Comparison of ENCODE assay signal across 12 cellular contexts in genomic region chr22:45469573-45470383, GRCh38. TPM values are rescaled to one million over a fixed set of nuclear protein-coding genes. Genes with fewer than 3 reads are reported as not detected.
DNase-seq lines count a peak whose midpoint lies in the region; ATAC-seq, FAIRE-seq and TF ChIP-seq lines count a peak whose summit lies in the region.
"Had no signal": no experiment of that assay in that cellular context is flagged by ENCODE, and none has a peak within 500 bp of the region (broad histone marks: within the 10 kb centered on the region; RNA-seq: fewer than 3 reads in every experiment).

No MANE protein-coding gene starts in this region.

- H3K9ac ChIP-seq in keratinocyte (ENCODE audit: control insufficient read depth, extremely low read depth, insufficient read depth, low read length), result peak overlapping the region; percentile 57

- peaks cover 4% of the 10 kb centered on the region for H3K36me3 Mint-ChIP-seq in brain
- no peaks in the 10 kb centered on the region for H3K36me3 Mint-ChIP-seq in activated CD4-positive, alpha-beta memory T cell treated with anti-CD3 and anti-CD28 coated beads for 36 hours

- H3K9me3 ChIP-seq in keratinocyte (ENCODE audit: control insufficient read depth, low read depth, low read length) (no peaks in the 10 kb centered on the region), uterus (no peaks in the 10 kb centered on the region)

- no peaks in the 10 kb centered on the region for H3K79me2 ChIP-seq in keratinocyte (ENCODE audit: control insufficient read depth, insufficient read depth, low read length)

- peak overlapping the region; percentile 91 for H3K4me2 ChIP-seq in keratinocyte (ENCODE audit: control insufficient read depth, extremely low read depth, insufficient read depth, low read depth, low read length)

- H3K4me1 ChIP-seq in keratinocyte (ENCODE audit: control insufficient read depth, extremely low read depth, insufficient read depth, low read length) (peaks cover 20% of the 10 kb centered on the region), uterus (no peaks in the 10 kb centered on the region)

- CTCF ChIA-PET in activated CD4-positive, alpha-beta memory T cell treated with anti-CD3 and anti-CD28 coated beads for 36 hours (lab: Charles Lee), result no interaction called here

- no peak for TF ChIP-seq POLR2A in uterus (IDR thresholded peaks at IDR 0.05)

- dilution Hi-C loops in keratinocyte (cut with MboI; ENCODE audit: extremely low pct_ligation_motif_present, low sequenced_read_pairs), result no loop called here

- H3K27me3 Mint-ChIP-seq in brain, result peaks cover 3% of the 10 kb centered on the region
- peaks cover 4% of the 10 kb centered on the region for H3K27me3 Mint-ChIP-seq in activated CD4-positive, alpha-beta memory T cell treated with anti-CD3 and anti-CD28 coated beads for 36 hours

- H3K4me1 Mint-ChIP-seq in brain, result peaks cover 47% of the 10 kb centered on the region
- no peaks in the 10 kb centered on the region for H3K4me1 Mint-ChIP-seq in activated CD4-positive, alpha-beta memory T cell treated with anti-CD3 and anti-CD28 coated beads for 36 hours (ENCODE audit: low read depth)

- H3K36me3 ChIP-seq in keratinocyte (ENCODE audit: control insufficient read depth in 2 of 2, extremely low read depth in 1 of 2, insufficient read depth in 2 of 2, low read length in 2 of 2) (no peaks in the 10 kb centered on the region), uterus (no peaks in the 10 kb centered on the region)

- H3K9me1 ChIP-seq in keratinocyte (ENCODE audit: control insufficient read depth, extremely low read depth, insufficient read depth, low read length), result no peaks in the 10 kb centered on the region

- H3K27ac Mint-ChIP-seq in brain, result peak overlapping the region; percentile 38 to 91 (median 79)
- no peak overlapping the region for H3K27ac Mint-ChIP-seq in activated CD4-positive, alpha-beta memory T cell treated with anti-CD3 and anti-CD28 coated beads for 36 hours

- ATAC-seq in Right ventricle myocardium inferior (peak; percentile 43), GM18519 (IDR thresholded peaks at IDR 0.05; ENCODE audit: low FRiP score, unreplicated experiment) (no peak), HG02571 (IDR thresholded peaks at IDR 0.05; ENCODE audit: unreplicated experiment) (no peak)

- peak overlapping the region in 2 of 3 experiments; percentile 49 to 50 for H3K4me3 ChIP-seq in keratinocyte (ENCODE audit: control insufficient read depth in 2 of 3, extremely low read depth in 1 of 3, insufficient read depth in 2 of 3, low read depth in 1 of 3, low read length in 3 of 3)
- no peak overlapping the region for H3K4me3 ChIP-seq in uterus

- POLR2A ChIA-PET in activated CD4-positive, alpha-beta memory T cell treated with anti-CD3 and anti-CD28 coated beads for 36 hours (lab: Charles Lee), result no interaction called here

- TF ChIP-seq CTCF in brain (conservative IDR thresholded peaks at IDR 0.05) (no peak), keratinocyte (optimal IDR thresholded peaks at IDR 0.05 in 1 of 3, IDR thresholded peaks at IDR 0.05 in 1 of 3, conservative IDR thresholded peaks at IDR 0.05 in 1 of 3; ENCODE audit: extremely low read depth in 1 of 3, insufficient read depth in 2 of 3, low read length in 3 of 3) (no peak), uterus (IDR thresholded peaks at IDR 0.05) (no peak)

- H3K27me3 ChIP-seq in keratinocyte (ENCODE audit: control insufficient read depth, extremely low read depth, insufficient read depth, low read length), result no peaks in the 10 kb centered on the region
- no peaks in the 10 kb centered on the region for H3K27me3 ChIP-seq in uterus

- DNase-seq in Right ventricle myocardium inferior (ENCODE audit: missing footprints), result no peak
- DNase-seq in cardiac septum (ENCODE audit: low spot score), result no peak
- DNase-seq in keratinocyte (ENCODE audit: low read depth, low spot score), result peak; percentile 46
- DNase-seq in uterus, result peak in 1 of 2 donors; percentile 12
- no peak for DNase-seq in activated CD4-positive, alpha-beta memory T cell treated with anti-CD3 and anti-CD28 coated beads for 36 hours
- DNase-seq: activated naive CD4-positive, alpha-beta T cell treated with anti-CD3 and anti-CD28 coated beads, Interleukin-2, amount 50 U/mL, for 16 hours; NCI-H2227 treated with DMSO at 0.1 percent for 48 hours had no signal

- intact Hi-C loops in Right ventricle myocardium inferior (cut with DNase I) (no loop called here), cardiac septum (cut with DNase I) (no loop called here), uterus (cut with DNase I; ENCODE audit: low total_unique reads) (no loop called here)
- intact Hi-C loops in activated CD4-positive, alpha-beta memory T cell treated with anti-CD3 and anti-CD28 coated beads for 36 hours (cut with micrococcal nuclease), result no loop called here

- no peaks in the 10 kb centered on the region for H4K20me1 ChIP-seq in keratinocyte (ENCODE audit: control insufficient read depth, extremely low read depth, insufficient read depth, low read length)

- H3K4me3 Mint-ChIP-seq in brain, result peak overlapping the region in 4 of 5 experiments; percentile 5 to 30 (median 12)
- H3K4me3 Mint-ChIP-seq in activated CD4-positive, alpha-beta memory T cell treated with anti-CD3 and anti-CD28 coated beads for 36 hours, result no peak overlapping the region

- H3K9me3 Mint-ChIP-seq in brain, result peaks cover 19 to 26% (median 21%) of the 10 kb centered on the region in 5 experiments
- peaks cover 6% of the 10 kb centered on the region for H3K9me3 Mint-ChIP-seq in activated CD4-positive, alpha-beta memory T cell treated with anti-CD3 and anti-CD28 coated beads for 36 hours

- peak; percentile 94 for FAIRE-seq in keratinocyte (lab: Jason Lieb, UNC)
- FAIRE-seq: endothelial cell of umbilical vein, TTC549 had no signal

- H3K27ac ChIP-seq in keratinocyte (ENCODE audit: control insufficient read depth, insufficient read depth, low read length) (peak overlapping the region; percentile 72), uterus (peak overlapping the region; percentile 75 to 78)

- peak overlapping the region; percentile 47 for H2AFZ ChIP-seq in keratinocyte (ENCODE audit: control insufficient read depth, low read length)

RNA-seq across cellular contexts. Expression of gene FBLN1, which starts 32.9 kb away (rescaled TPM):
- total RNA-seq in Right ventricle myocardium inferior (113 TPM), cardiac septum (70.1 TPM), uterus (100 to 1,000 TPM; 388 to 644 (median 479) TPM)
- polyA plus RNA-seq in brain (ENCODE audit: insufficient read depth, low read depth, low replicate concordance) (135 TPM), keratinocyte (9.7 to 24.4 TPM (median 13.7 TPM) in 3 replicates)
- 12.4 TPM for polyA plus RNA-seq in keratinocyte (2011; ENCODE audit: low read depth)
- 7.2 and 13.8 TPM in 2 replicates for polyA plus RNA-seq in keratinocyte (2011; cell fraction: cytosol; rRNA removed)
- polyA plus RNA-seq in keratinocyte (2011; cell fraction: nucleus; rRNA removed), result 16.0 and 18.5 TPM in 2 replicates
- polyA plus RNA-seq in keratinocyte (2012; ENCODE audit: low replicate concordance), result 15.2 and 35.7 TPM in 2 replicates
- 13.9 to 37.6 TPM (median 14.2 TPM) in 3 replicates for polyA minus RNA-seq in keratinocyte
- polyA minus RNA-seq in keratinocyte (2011; cell fraction: cytosol; rRNA and poly(A)+ RNA removed), result 25.9 TPM
- 18.0 and 22.1 TPM in 2 replicates for polyA minus RNA-seq in keratinocyte (2011; cell fraction: nucleus; rRNA and poly(A)+ RNA removed)
- total RNA-seq in activated CD4-positive, alpha-beta memory T cell treated with anti-CD3 and anti-CD28 coated beads for 36 hours, result not detected

RNA-seq across cellular contexts. Expression of gene RIBC2, which starts 56.3 kb away (rescaled TPM):
- total RNA-seq in Right ventricle myocardium inferior (0.51 TPM), cardiac septum (not detected), uterus (1 to 10 TPM in 2 of 4 donors, not detected in 2; 2.4 to 3.9 TPM)
- polyA plus RNA-seq in brain (ENCODE audit: insufficient read depth, low read depth, low replicate concordance) (22.0 TPM), keratinocyte (0.05 to 0.26 TPM (median 0.12 TPM) in 3 replicates)
- polyA plus RNA-seq in keratinocyte (2011; ENCODE audit: low read depth), result not detected
- polyA plus RNA-seq in keratinocyte (2011; cell fraction: cytosol; rRNA removed), result 0.13 and 0.15 TPM in 2 replicates
- polyA plus RNA-seq in keratinocyte (2011; cell fraction: nucleus; rRNA removed), result not detected in 2 replicates
- 0.19 TPM in 1 of 2 replicates, not detected in the other for polyA plus RNA-seq in keratinocyte (2012; ENCODE audit: low replicate concordance)
- polyA minus RNA-seq in keratinocyte, result 0.20 TPM in 1 of 3 replicates, not detected in the others
- polyA minus RNA-seq in keratinocyte (2011; cell fraction: cytosol; rRNA and poly(A)+ RNA removed), result not detected
- not detected in 2 replicates for polyA minus RNA-seq in keratinocyte (2011; cell fraction: nucleus; rRNA and poly(A)+ RNA removed)
- total RNA-seq in activated CD4-positive, alpha-beta memory T cell treated with anti-CD3 and anti-CD28 coated beads for 36 hours, result 1 to 10 TPM; 7.7 to 9.4 TPM

RNA-seq across cellular contexts. Expression of gene SMC1B, which starts 56.4 kb away (rescaled TPM):
- total RNA-seq in Right ventricle myocardium inferior (not detected), cardiac septum (not detected), uterus (under 1 TPM in 1 of 4 donors, not detected in 3; 0.35 TPM)
- polyA plus RNA-seq in brain (ENCODE audit: insufficient read depth, low read depth, low replicate concordance) (0.49 TPM), keratinocyte (not detected in 3 replicates)
- not detected for polyA plus RNA-seq in keratinocyte (2011; ENCODE audit: low read depth)
- polyA plus RNA-seq in keratinocyte (2011; cell fraction: cytosol; rRNA removed), result not detected in 2 replicates
- polyA plus RNA-seq in keratinocyte (2011; cell fraction: nucleus; rRNA removed), result not detected in 2 replicates
- polyA plus RNA-seq in keratinocyte (2012; ENCODE audit: low replicate concordance), result not detected in 2 replicates
- not detected in 3 replicates for polyA minus RNA-seq in keratinocyte
- not detected for polyA minus RNA-seq in keratinocyte (2011; cell fraction: cytosol; rRNA and poly(A)+ RNA removed)
- polyA minus RNA-seq in keratinocyte (2011; cell fraction: nucleus; rRNA and poly(A)+ RNA removed), result not detected in 2 replicates
- 1 to 10 TPM; 1.1 TPM for total RNA-seq in activated CD4-positive, alpha-beta memory T cell treated with anti-CD3 and anti-CD28 coated beads for 36 hours
- polyA plus RNA-seq: endothelial cell of umbilical vein had no signal

Comparison
In these comparisons a context has a peak if more than half of its experiments do, and no peak if none do; other contexts are left out.
1. H3K4me3 ChIP-seq: peak in keratinocyte (2 of 3); none in uterus (0 of 2).
2. RNA of gene FBLN1, which starts 32.9 kb away (total RNA-seq): 388 to 644 TPM in uterus, 113 TPM in Right ventricle myocardium inferior (single experiment) and 70.1 TPM in cardiac septum (single experiment); not detected in activated CD4-positive, alpha-beta memory T cell treated with anti-CD3 and anti-CD28 coated beads for 36 hours; every median in the first group is over 10 times any median in the second.